24 cellular contexts compared by ENCODE assay signal in genomic region chr11:63929616-63930015, GRCh38. TPM values are rescaled to one million over a fixed set of nuclear protein-coding genes. Genes with fewer than 3 reads are reported as not detected.
DNase-seq lines count a peak whose midpoint lies in the region; ATAC-seq, FAIRE-seq and TF ChIP-seq lines count a peak whose summit lies in the region.
"Had no signal": no experiment of that assay in that cellular context is flagged by ENCODE, and none has a peak within 500 bp of the region (broad histone marks: within the 10 kb centered on the region; RNA-seq: fewer than 3 reads in every experiment).

No MANE protein-coding gene starts in this region.

- peak; percentile 8 for FAIRE-seq in endothelial cell of umbilical vein (lab: Jason Lieb, UNC)
- FAIRE-seq: A549, G401.6, GM12892, GM19239, H54 had no signal

- H3K27me3 ChIP-seq in WERI-Rb-1 (ENCODE audit: insufficient read depth, low read depth, severe bottlenecking) = no peaks in the 10 kb centered on the region
- peaks cover 4 to 6% of the 10 kb centered on the region in 2 experiments for H3K27me3 ChIP-seq in endothelial cell of umbilical vein (ENCODE audit: control insufficient read depth in 2 of 2, insufficient read depth in 2 of 2, low read length in 2 of 2)

- TF ChIP-seq CTCF in WERI-Rb-1 (IDR thresholded peaks at IDR 0.05; ENCODE audit: low read depth, low read length) = no peak
- no peak for TF ChIP-seq CTCF in endothelial cell of umbilical vein (IDR thresholded peaks at IDR 0.05; ENCODE audit: extremely low read depth in 1 of 2, insufficient read depth in 1 of 2, low read depth in 1 of 2, low read length in 2 of 2)

- DNase-seq in NCI-H82 (lab: John Stamatoyannopoulos, UW) (peak; percentile 94), WERI-Rb-1 (peak; percentile 69), endothelial cell of umbilical vein (ENCODE audit: low read depth, low spot score) (no peak), retina (no peak), NCI-H69 (lab: John Stamatoyannopoulos, UW) (no peak)
- DNase-seq: 8988T; ACHN; AML-193; C1 segment of cervical spinal cord; Calu3; CD4-positive, alpha-beta memory T cell; COR-L47; DMS153; DND-41; HFFc6 had no signal

- no peaks in the 10 kb centered on the region for H3K9me1 ChIP-seq in endothelial cell of umbilical vein (replicated peaks; ENCODE audit: control insufficient read depth, extremely low read depth, insufficient read depth, low read length)

- H3K79me2 ChIP-seq in endothelial cell of umbilical vein (ENCODE audit: control insufficient read depth, insufficient read depth, low read length) = no peaks in the 10 kb centered on the region

- H3K27ac ChIP-seq in WERI-Rb-1 (peak overlapping the region; percentile 78), endothelial cell of umbilical vein (ENCODE audit: insufficient read depth, low read depth, low read length) (no peak overlapping the region)
- H3K27ac ChIP-seq: A549 had no signal

- no TSS peak for BruUV-seq in endothelial cell of umbilical vein (replicated peaks; lab: Mats Ljungman, UMichigan)

- no peaks in the 10 kb centered on the region for H4K20me1 ChIP-seq in endothelial cell of umbilical vein (replicated peaks; ENCODE audit: control insufficient read depth, extremely low read depth, insufficient read depth, low read length)

- intact Hi-C loops in endothelial cell of umbilical vein (cut with micrococcal nuclease) = no loop called here

- CTCF ChIA-PET in endothelial cell of umbilical vein (lab: Charles Lee) = interaction anchor here (0.8 to 3.1 kb wide), 2 partner anchors 8 to 88 kb away, joined by 3 to 11 read pairs; no protein-coding TSS in a partner anchor

- dilution Hi-C loops in endothelial cell of umbilical vein (cut with MboI; ENCODE audit: extremely low pct_ligation_motif_present, low sequenced_read_pairs) = no loop called here

- POLR2A ChIA-PET in endothelial cell of umbilical vein (lab: Charles Lee) = no interaction called here

- TF ChIP-seq POLR2A in endothelial cell of umbilical vein (IDR thresholded peaks at IDR 0.05; ENCODE audit: low read depth, low read length) = no peak

- H3K4me2 ChIP-seq in endothelial cell of umbilical vein (ENCODE audit: insufficient read depth, low read length) = no peak overlapping the region
- H3K4me2 ChIP-seq: A549, GM23338 had no signal

- H3K4me3 ChIP-seq in WERI-Rb-1 (ENCODE audit: low read depth, low read length) = peak overlapping the region; percentile 30
- no peak overlapping the region for H3K4me3 ChIP-seq in endothelial cell of umbilical vein (replicated peaks in 1 of 3; ENCODE audit: insufficient read depth in 1 of 3, low read depth in 1 of 3, low read length in 3 of 3)
- H3K4me3 ChIP-seq: A549, GM23338, HAP-1 had no signal

- H3K36me3 ChIP-seq in WERI-Rb-1 (no peaks in the 10 kb centered on the region), endothelial cell of umbilical vein (ENCODE audit: control insufficient read depth in 2 of 2, extremely low read depth in 1 of 2, insufficient read depth in 2 of 2, low read length in 2 of 2) (no peaks in the 10 kb centered on the region)
- H3K36me3 ChIP-seq: HAP-1 had no signal

- H2AFZ ChIP-seq in endothelial cell of umbilical vein (ENCODE audit: low read depth, low read length) = no peak overlapping the region
- H2AFZ ChIP-seq: GM23338 had no signal

- ATAC-seq in GM19351 (IDR thresholded peaks at IDR 0.05; ENCODE audit: unreplicated experiment) (no peak), HG02759 (IDR thresholded peaks at IDR 0.05; ENCODE audit: unreplicated experiment) (no peak)
- ATAC-seq: A549, GM23338 had no signal

- H3K4me1 ChIP-seq in endothelial cell of umbilical vein (ENCODE audit: control insufficient read depth, extremely low read depth, insufficient read depth, low read length) = no peaks in the 10 kb centered on the region
- H3K4me1 ChIP-seq: A549, HAP-1 had no signal

- H3K9me3 ChIP-seq in WERI-Rb-1 (ENCODE audit: severe bottlenecking) (peaks cover 2% of the 10 kb centered on the region), endothelial cell of umbilical vein (replicated peaks; ENCODE audit: control insufficient read depth, insufficient read depth, low read length) (no peaks in the 10 kb centered on the region)
- H3K9me3 ChIP-seq: A549, HAP-1 had no signal

- H3K9ac ChIP-seq in endothelial cell of umbilical vein (replicated peaks; ENCODE audit: extremely low read depth, insufficient read depth, low read length) = no peak overlapping the region

TF ChIP-seq in endothelial cell of umbilical vein, 7 proteins besides CTCF, POLR2A, EP300 and RAD21:
- TF ChIP-seq JUN (IDR thresholded peaks at IDR 0.05; ENCODE audit: borderline replicate concordance, insufficient read depth, insufficient read length, low read depth) (no peak), POLR2AphosphoS5 (IDR thresholded peaks at IDR 0.05; ENCODE audit: insufficient read depth, low read depth, low read length) (no peak), EZH2 (IDR thresholded peaks at IDR 0.05; ENCODE audit: borderline replicate concordance, low read depth, low read length, severe bottlenecking) (no peak), MAX (IDR thresholded peaks at IDR 0.05; ENCODE audit: insufficient read depth, insufficient read length) (no peak), FOS (IDR thresholded peaks at IDR 0.05; ENCODE audit: borderline replicate concordance, insufficient read depth, low read length) (no peak), GATA2 (IDR thresholded peaks at IDR 0.05; ENCODE audit: insufficient read depth, insufficient read length, low read depth, low read length) (no peak), MYC (IDR thresholded peaks at IDR 0.05; ENCODE audit: low read depth, low read length) (no peak)
TF ChIP-seq in endothelial cell of umbilical vein: peak in this region for 0.

RNA-seq across cellular contexts. Expression of gene NAA40, which starts 9.2 kb away (rescaled TPM):
- total RNA-seq in endothelial cell of umbilical vein = 30.9 and 32.3 TPM in 2 replicates
- 22.8 and 28.5 TPM in 2 replicates for polyA plus RNA-seq in endothelial cell of umbilical vein
- 23.3 and 27.4 TPM in 2 replicates for polyA plus RNA-seq in endothelial cell of umbilical vein (2011; cell fraction: cytosol; rRNA removed)
- polyA plus RNA-seq in endothelial cell of umbilical vein (2011; cell fraction: nucleus; rRNA removed) = 114 and 117 TPM in 2 replicates
- polyA plus RNA-seq in endothelial cell of umbilical vein (2012) = 23.2 and 25.1 TPM in 2 replicates
- polyA minus RNA-seq in endothelial cell of umbilical vein = 22.0 and 29.8 TPM in 2 replicates
- polyA minus RNA-seq in endothelial cell of umbilical vein (2011; cell fraction: cytosol; rRNA and poly(A)+ RNA removed) = 7.1 TPM
- polyA minus RNA-seq in endothelial cell of umbilical vein (2011; cell fraction: nucleus; rRNA and poly(A)+ RNA removed) = 23.6 and 27.4 TPM in 2 replicates

RNA-seq across cellular contexts. Expression of gene RCOR2, which starts 12.7 kb away (rescaled TPM):
- 0.13 and 1.7 TPM in 2 replicates for total RNA-seq in endothelial cell of umbilical vein
- 0.43 and 0.63 TPM in 2 replicates for polyA plus RNA-seq in endothelial cell of umbilical vein
- 0.45 and 0.59 TPM in 2 replicates for polyA plus RNA-seq in endothelial cell of umbilical vein (2011; cell fraction: cytosol; rRNA removed)
- polyA plus RNA-seq in endothelial cell of umbilical vein (2011; cell fraction: nucleus; rRNA removed) = 0.59 and 0.66 TPM in 2 replicates
- polyA plus RNA-seq in endothelial cell of umbilical vein (2012) = 0.28 and 0.30 TPM in 2 replicates
- polyA minus RNA-seq in endothelial cell of umbilical vein = 0.36 and 0.70 TPM in 2 replicates
- 1.3 TPM for polyA minus RNA-seq in endothelial cell of umbilical vein (2011; cell fraction: cytosol; rRNA and poly(A)+ RNA removed)
- polyA minus RNA-seq in endothelial cell of umbilical vein (2011; cell fraction: nucleus; rRNA and poly(A)+ RNA removed) = 0.24 TPM in 1 of 2 replicates, not detected in the other
- total RNA-seq: CD4-positive, alpha-beta memory T cell had no signal
- polyA plus RNA-seq: CD4-positive, alpha-beta memory T cell had no signal

RNA-seq across cellular contexts. Expression of gene COX8A, which starts 44.8 kb away (rescaled TPM):
- total RNA-seq in endothelial cell of umbilical vein = 307 and 339 TPM in 2 replicates
- polyA plus RNA-seq in endothelial cell of umbilical vein = 930 and 1,340 TPM in 2 replicates
- 519 and 619 TPM in 2 replicates for polyA plus RNA-seq in endothelial cell of umbilical vein (2011; cell fraction: cytosol; rRNA removed)
- polyA plus RNA-seq in endothelial cell of umbilical vein (2011; cell fraction: nucleus; rRNA removed) = 138 and 192 TPM in 2 replicates
- polyA plus RNA-seq in endothelial cell of umbilical vein (2012) = 412 and 424 TPM in 2 replicates
- polyA minus RNA-seq in endothelial cell of umbilical vein = 163 and 178 TPM in 2 replicates
- polyA minus RNA-seq in endothelial cell of umbilical vein (2011; cell fraction: cytosol; rRNA and poly(A)+ RNA removed) = 386 TPM
- 34.2 and 36.7 TPM in 2 replicates for polyA minus RNA-seq in endothelial cell of umbilical vein (2011; cell fraction: nucleus; rRNA and poly(A)+ RNA removed)

RNA-seq across cellular contexts. Expression of gene OTUB1, which starts 56.6 kb away (rescaled TPM):
- total RNA-seq in endothelial cell of umbilical vein = 80.0 and 81.9 TPM in 2 replicates
- 256 and 316 TPM in 2 replicates for polyA plus RNA-seq in endothelial cell of umbilical vein
- polyA plus RNA-seq in endothelial cell of umbilical vein (2011; cell fraction: cytosol; rRNA removed) = 161 and 174 TPM in 2 replicates
- polyA plus RNA-seq in endothelial cell of umbilical vein (2011; cell fraction: nucleus; rRNA removed) = 244 and 248 TPM in 2 replicates
- 122 and 134 TPM in 2 replicates for polyA plus RNA-seq in endothelial cell of umbilical vein (2012)
- 77.2 and 88.3 TPM in 2 replicates for polyA minus RNA-seq in endothelial cell of umbilical vein
- 68.1 TPM for polyA minus RNA-seq in endothelial cell of umbilical vein (2011; cell fraction: cytosol; rRNA and poly(A)+ RNA removed)
- 33.3 and 44.5 TPM in 2 replicates for polyA minus RNA-seq in endothelial cell of umbilical vein (2011; cell fraction: nucleus; rRNA and poly(A)+ RNA removed)

Comparison
In these comparisons a context has a peak if more than half of its experiments do, and no peak if none do; other contexts are left out.
1. DNase-seq: peak in NCI-H82 (single experiment) and WERI-Rb-1 (single experiment); none in endothelial cell of umbilical vein (single experiment), retina (single experiment) and NCI-H69 (single experiment).